ENCODE assay signal across 7 cellular contexts in genomic region chr1:8197493-8198282, GRCh38.
DNase-seq lines count a peak whose midpoint lies in the region; ATAC-seq, FAIRE-seq and TF ChIP-seq lines count a peak whose summit lies in the region.

No MANE protein-coding gene starts in this region.

- peak overlapping the region in 1 of 2 experiments; percentile 24; a peak in 1 of 4 replicates for H3K27ac ChIP-seq in SK-N-SH (ENCODE audit: low read depth in 2 of 2, low read length in 1 of 2)

- no peak overlapping the region; the same call in 1 of the 2 replicates for H3K4me2 ChIP-seq in SK-N-SH

- POLR2A ChIA-PET in SK-N-SH (lab: Yijun Ruan, JAX): no interaction called here

- H3K4me1 Mint-ChIP-seq in stimulated activated effector memory CD8-positive, alpha-beta T cell treated with anti-CD3 and anti-CD28 coated beads, Interleukin-12 subunit alpha, Interleukin-12 subunit beta, amount 100 ng/mL, for 72 hours: peaks cover 13% of the 10 kb centered on the region

- CTCF ChIA-PET in SK-N-SH (lab: Yijun Ruan, JAX): interaction anchor here (0.6 to 0.9 kb wide), 2 partner anchors 38 to 183 kb away, joined by 3 read pairs; no protein-coding TSS in a partner anchor

- no peak for TF ChIP-seq RAD21 in SK-N-SH (IDR thresholded peaks at IDR 0.05; ENCODE audit: low read length)

- peaks cover 5 to 8% of the 10 kb centered on the region in 2 experiments; a peak in 3 of 4 replicates for H3K4me1 ChIP-seq in SK-N-SH (ENCODE audit: control insufficient read depth in 1 of 2, insufficient read depth in 2 of 2, low read depth in 1 of 2, low read length in 1 of 2)

- H3F3A ChIP-seq in SK-N-SH (replicated peaks; ENCODE audit: insufficient read depth): peaks cover 11% of the 10 kb centered on the region

- peak; percentile 47 to 86 for ATAC-seq in left cardiac atrium
- ATAC-seq in stimulated activated effector memory CD8-positive, alpha-beta T cell treated with anti-CD3 and anti-CD28 coated beads, Interleukin-12 subunit alpha, Interleukin-12 subunit beta, amount 100 ng/mL, for 72 hours: no peak
- no peak for ATAC-seq in HG02938 (IDR thresholded peaks at IDR 0.05; ENCODE audit: unreplicated experiment)

- TF ChIP-seq POLR2A in H54 (IDR thresholded peaks at IDR 0.05; ENCODE audit: low read depth, low read length): no peak

- H3K9me3 Mint-ChIP-seq in stimulated activated effector memory CD8-positive, alpha-beta T cell treated with anti-CD3 and anti-CD28 coated beads, Interleukin-12 subunit alpha, Interleukin-12 subunit beta, amount 100 ng/mL, for 72 hours: no peaks in the 10 kb centered on the region

- no peak overlapping the region for H3K4me3 Mint-ChIP-seq in stimulated activated effector memory CD8-positive, alpha-beta T cell treated with anti-CD3 and anti-CD28 coated beads, Interleukin-12 subunit alpha, Interleukin-12 subunit beta, amount 100 ng/mL, for 72 hours

- no peaks in the 10 kb centered on the region for H3K27me3 ChIP-seq in SK-N-SH (ENCODE audit: insufficient read depth)

- no peak overlapping the region for H3K4me3 ChIP-seq in SK-N-SH (ENCODE audit: low read depth in 2 of 2, low read length in 1 of 2)

- intact Hi-C loops in left cardiac atrium (cut with DNase I): no loop called here

- no peaks in the 10 kb centered on the region for H3K36me3 Mint-ChIP-seq in stimulated activated effector memory CD8-positive, alpha-beta T cell treated with anti-CD3 and anti-CD28 coated beads, Interleukin-12 subunit alpha, Interleukin-12 subunit beta, amount 100 ng/mL, for 72 hours

- peak overlapping the region; percentile 53; the same call in 1 of the 2 replicates for H2AFZ ChIP-seq in SK-N-SH (ENCODE audit: low read depth)

- H3K9me3 ChIP-seq in SK-N-SH: no peaks in the 10 kb centered on the region

- no peak overlapping the region for H3K9ac ChIP-seq in SK-N-SH

- TF ChIP-seq CTCF in SK-N-SH (IDR thresholded peaks at IDR 0.05): no peak

- no peaks in the 10 kb centered on the region for H3K36me3 ChIP-seq in SK-N-SH (replicated peaks in 1 of 2; ENCODE audit: control insufficient read depth in 1 of 2, insufficient read depth in 2 of 2, low read length in 1 of 2)

- H3K79me2 ChIP-seq in SK-N-SH (ENCODE audit: insufficient read depth): no peaks in the 10 kb centered on the region

- H3K27ac Mint-ChIP-seq in stimulated activated effector memory CD8-positive, alpha-beta T cell treated with anti-CD3 and anti-CD28 coated beads, Interleukin-12 subunit alpha, Interleukin-12 subunit beta, amount 100 ng/mL, for 72 hours: no peak overlapping the region

- 38% methylated on average over 15 of the region's 20 CpGs for WGBS in SK-N-SH (ENCODE audit: low lambda C conversion rate)

- peak; percentile 15 for FAIRE-seq in H54 (lab: Jason Lieb, UNC)

- DNase-seq in H54 (ENCODE audit: insufficient read length, low spot score) (no peak), SK-N-SH (no peak), left cardiac atrium (peak; percentile 76)
- peak; percentile 50 for DNase-seq in stimulated activated CD8-positive, alpha-beta memory T cell treated with anti-CD3 and anti-CD28 coated beads, Interleukin-4, amount 100 ng/mL, for 48 hours
- DNase-seq in stimulated activated effector memory CD8-positive, alpha-beta T cell treated with anti-CD3 and anti-CD28 coated beads, Interleukin-12 subunit alpha, Interleukin-12 subunit beta, amount 100 ng/mL, for 72 hours (ENCODE audit: low spot score in 2 of 2): no peak
- DNase-seq in activated T-cell treated with anti-CD3 and anti-CD28 coated beads, Interleukin-2, amount 50 U/mL, for 1 hour: no peak

- peak; percentile 22 to 88; a peak in 2 of 4 replicates for TF ChIP-seq EP300 in SK-N-SH (IDR thresholded peaks at IDR 0.05; ENCODE audit: borderline replicate concordance in 1 of 2, low read depth in 1 of 2, low read length in 1 of 2)

- no peaks in the 10 kb centered on the region for H4K20me1 ChIP-seq in SK-N-SH (ENCODE audit: insufficient read depth)

- H3K9me2 ChIP-seq in SK-N-SH: no peaks in the 10 kb centered on the region

TF ChIP-seq in SK-N-SH, 30 proteins besides CTCF, POLR2A, EP300 and RAD21 (continues in another document):
- TF ChIP-seq FOXJ3 (CRISPR knock-in tag; IDR thresholded peaks at IDR 0.05) (no peak), PBX3 (IDR thresholded peaks at IDR 0.05) (peak; percentile 54), POLR2AphosphoS5 (IDR thresholded peaks at IDR 0.05; ENCODE audit: low read depth, low read length) (peak; percentile 47; the same call in 1 of the 2 replicates), MEF2A (IDR thresholded peaks at IDR 0.05; ENCODE audit: borderline replicate concordance, low read depth) (no peak; the same call in 1 of the 2 replicates), TEAD4 (IDR thresholded peaks at IDR 0.05; ENCODE audit: borderline replicate concordance, insufficient read depth) (peak; percentile 53; the same call in 1 of the 2 replicates), CHD2 (IDR thresholded peaks at IDR 0.05; ENCODE audit: low read length, partially characterized antibody) (no peak), NRF1 (IDR thresholded peaks at IDR 0.05; ENCODE audit: low read depth, low read length) (no peak), RXRA (IDR thresholded peaks at IDR 0.05; ENCODE audit: borderline replicate concordance, low read depth) (no peak; the same call in 1 of the 2 replicates), ELF1 (IDR thresholded peaks at IDR 0.05) (no peak), MXI1 (IDR thresholded peaks at IDR 0.05; ENCODE audit: low read depth, low read length) (no peak), SMC3 (IDR thresholded peaks at IDR 0.05; ENCODE audit: low read depth, low read length) (no peak), RFX5 (IDR thresholded peaks at IDR 0.05; ENCODE audit: low read length) (no peak), NFIC (IDR thresholded peaks at IDR 0.05; ENCODE audit: borderline replicate concordance) (peak; percentile 86), REST (IDR thresholded peaks at IDR 0.05; ENCODE audit: low read depth, low read length) (no peak), ZBTB33 (IDR thresholded peaks at IDR 0.05; ENCODE audit: borderline replicate concordance, low read depth) (no peak), RCOR1 (IDR thresholded peaks at IDR 0.05; ENCODE audit: low read length) (no peak), TAF1 (IDR thresholded peaks at IDR 0.05; ENCODE audit: borderline replicate concordance, low read depth, low read length) (no peak), FOXM1 (IDR thresholded peaks at IDR 0.05; ENCODE audit: low read depth) (no peak)

Comparison
In these comparisons a context has a peak if more than half of its experiments do, and no peak if none do; other contexts are left out.
1. DNase-seq: peak in left cardiac atrium (single experiment) and stimulated activated CD8-positive, alpha-beta memory T cell treated with anti-CD3 and anti-CD28 coated beads, Interleukin-4, amount 100 ng/mL, for 48 hours (single experiment); none in H54 (single experiment), SK-N-SH (single experiment), stimulated activated effector memory CD8-positive, alpha-beta T cell treated with anti-CD3 and anti-CD28 coated beads, Interleukin-12 subunit alpha, Interleukin-12 subunit beta, amount 100 ng/mL, for 72 hours (0 of 2) and activated T-cell treated with anti-CD3 and anti-CD28 coated beads, Interleukin-2, amount 50 U/mL, for 1 hour (single experiment).
2. ATAC-seq: peak in left cardiac atrium (2 of 2); none in stimulated activated effector memory CD8-positive, alpha-beta T cell treated with anti-CD3 and anti-CD28 coated beads, Interleukin-12 subunit alpha, Interleukin-12 subunit beta, amount 100 ng/mL, for 72 hours (single experiment) and HG02938 (single experiment).